ENCODE assay signal across 20 cellular contexts in the genomic region with DNA sequence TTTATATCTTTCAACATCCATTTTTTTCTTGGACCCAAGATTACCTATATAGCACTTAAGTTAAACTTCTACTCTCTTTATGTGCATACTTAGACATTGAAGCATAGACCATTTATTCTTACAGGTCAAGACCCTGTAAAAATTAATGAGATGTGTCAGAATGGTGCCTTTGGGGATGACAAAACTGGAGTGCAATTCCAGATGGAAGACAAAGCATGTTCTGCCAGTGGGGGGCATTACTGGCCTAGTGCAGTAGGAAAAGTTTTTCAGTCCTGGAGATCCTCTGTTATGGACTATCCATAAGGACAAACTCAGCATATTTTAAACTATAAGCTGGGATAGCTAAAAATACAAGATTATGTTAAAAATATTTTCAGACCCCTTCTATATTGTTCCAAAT. TPM values are rescaled to one million over a fixed set of nuclear protein-coding genes. Genes with fewer than 3 reads are reported as not detected.
DNase-seq lines count a peak whose midpoint lies in the region; TF ChIP-seq lines count a peak whose summit lies in the region.
"Had no signal": no experiment of that assay in that cellular context is flagged by ENCODE, and none has a peak within 500 bp of the region (broad histone marks: within the 10 kb centered on the region; RNA-seq: fewer than 3 reads in every experiment).

No MANE protein-coding gene starts in this region.

- H3K4me1 ChIP-seq in osteoblast (ENCODE audit: insufficient read depth, low read length), result peaks cover 22% of the 10 kb centered on the region
- H3K4me1 ChIP-seq: heart right ventricle, left ventricle myocardium inferior, Peyer's patch had no signal

- no peaks in the 10 kb centered on the region for H3K36me3 Mint-ChIP-seq in activated T-helper 2 cell treated with anti-CD3 and anti-CD28 coated beads, Interferon-gamma antibody, Interleukin-2, Interleukin-4, amounts not matched to agents 10 μg/mL and 5 μg/mL and 100 μg/mL, durations not matched to agents 14 hours and 24 hours and 36 hours (ENCODE audit: low read depth)
- H3K36me3 Mint-ChIP-seq in Calu3 (ENCODE audit: insufficient read depth, unreplicated experiment), result no peaks in the 10 kb centered on the region
- H3K36me3 Mint-ChIP-seq: natural killer cell had no signal

- H2AFZ ChIP-seq in osteoblast (ENCODE audit: low read length), result no peak overlapping the region

- no peak overlapping the region for H3K4me2 ChIP-seq in osteoblast (ENCODE audit: insufficient read depth, low read length)

- CTCF ChIA-PET in Calu3 (lab: Charles Lee), result interaction anchor here (0.6 kb wide), 1 partner anchor 123 kb away, joined by 3 read pairs; no protein-coding TSS in a partner anchor

- DNase-seq in Caki2 (ENCODE audit: low read depth) (peak; percentile 71), LNCaP clone FGC (ENCODE audit: low read depth) (no peak), epithelial cell of proximal tubule (ENCODE audit: low read depth) (no peak), osteoblast (ENCODE audit: insufficient read length, low spot score, missing footprints) (no peak), NCI-H1417 (lab: John Stamatoyannopoulos, UW) (no peak), UCSD-AML1 (lab: John Stamatoyannopoulos, UW; ENCODE audit: unreplicated experiment) (no peak), Calu3 (no peak)
- no peak for DNase-seq in activated T-helper 2 cell treated with anti-CD3 and anti-CD28 coated beads, Interferon-gamma antibody, Interleukin-2, Interleukin-4, amounts not matched to agents 10 μg/mL and 5 μg/mL and 100 μg/mL, durations not matched to agents 14 hours and 24 hours and 36 hours (ENCODE audit: low spot score)
- DNase-seq: Caco-2; effector memory CD4-positive, alpha-beta T cell; heart right ventricle; left ventricle myocardium inferior; natural killer cell; NCI-H1417 treated with DMSO at 0.1 percent for 48 hours; NCI-H524; Peyer's patch; T-helper 2 cell had no signal

- H3K4me3 Mint-ChIP-seq in activated T-helper 2 cell treated with anti-CD3 and anti-CD28 coated beads, Interferon-gamma antibody, Interleukin-2, Interleukin-4, amounts not matched to agents 10 μg/mL and 5 μg/mL and 100 μg/mL, durations not matched to agents 14 hours and 24 hours and 36 hours (ENCODE audit: low read depth), result no peak overlapping the region
- H3K4me3 Mint-ChIP-seq in Calu3 (ENCODE audit: low read depth, unreplicated experiment), result no peak overlapping the region
- H3K4me3 Mint-ChIP-seq: activated T-helper 1 cell treated with anti-CD3 and anti-CD28 coated beads, Interleukin-12 subunit alpha, Interleukin-12 subunit beta, Interleukin-2, Interleukin-4 antibody, amounts not matched to agents 30 ng/mL and 10 ng/mL and 1 ng/mL, durations not matched to agents 14 hours and 24 hours and 36 hours; IgD-negative memory B cell; natural killer cell; stimulated activated naive CD8-positive, alpha-beta T cell treated with anti-CD3 and anti-CD28 coated beads, Interleukin-15, Interleukin-2, amounts not matched to agents 100 ng/mL and 50 ng/mL, for 24 hours had no signal

- in situ Hi-C loops in Caki2 (cut with HindIII; ENCODE audit: low pct_unique_long_range_greater_than_20kb, low sequenced_read_pairs), result no loop called here

- no peaks in the 10 kb centered on the region for H3K9me3 Mint-ChIP-seq in activated T-helper 2 cell treated with anti-CD3 and anti-CD28 coated beads, Interferon-gamma antibody, Interleukin-2, Interleukin-4, amounts not matched to agents 10 μg/mL and 5 μg/mL and 100 μg/mL, durations not matched to agents 14 hours and 24 hours and 36 hours
- peaks cover 10% of the 10 kb centered on the region for H3K9me3 Mint-ChIP-seq in Calu3 (ENCODE audit: low read depth, unreplicated experiment)
- H3K9me3 Mint-ChIP-seq: activated T-helper 1 cell treated with anti-CD3 and anti-CD28 coated beads, Interleukin-12 subunit alpha, Interleukin-12 subunit beta, Interleukin-2, Interleukin-4 antibody, amounts not matched to agents 30 ng/mL and 10 ng/mL and 1 ng/mL, durations not matched to agents 14 hours and 24 hours and 36 hours had no signal

- no peaks in the 10 kb centered on the region for H3K27me3 ChIP-seq in osteoblast (ENCODE audit: insufficient read depth, low read length)
- H3K27me3 ChIP-seq: heart right ventricle, Peyer's patch had no signal

- H3K9me3 ChIP-seq in osteoblast (ENCODE audit: low read depth, low read length), result no peaks in the 10 kb centered on the region

- no peaks in the 10 kb centered on the region for H4K20me1 ChIP-seq in osteoblast (ENCODE audit: insufficient read depth, low read length)

- no peak overlapping the region for H3K27ac Mint-ChIP-seq in activated T-helper 2 cell treated with anti-CD3 and anti-CD28 coated beads, Interferon-gamma antibody, Interleukin-2, Interleukin-4, amounts not matched to agents 10 μg/mL and 5 μg/mL and 100 μg/mL, durations not matched to agents 14 hours and 24 hours and 36 hours
- H3K27ac Mint-ChIP-seq in Calu3 (ENCODE audit: unreplicated experiment), result no peak overlapping the region
- H3K27ac Mint-ChIP-seq: activated T-helper 1 cell treated with anti-CD3 and anti-CD28 coated beads, Interleukin-12 subunit alpha, Interleukin-12 subunit beta, Interleukin-2, Interleukin-4 antibody, amounts not matched to agents 30 ng/mL and 10 ng/mL and 1 ng/mL, durations not matched to agents 14 hours and 24 hours and 36 hours; IgD-negative memory B cell; natural killer cell; stimulated activated naive CD8-positive, alpha-beta T cell treated with anti-CD3 and anti-CD28 coated beads, Interleukin-15, Interleukin-2, amounts not matched to agents 100 ng/mL and 50 ng/mL, for 24 hours had no signal

- BruUV-seq in Calu3 (replicated peaks; lab: Mats Ljungman, UMichigan), result no TSS peak

- TF ChIP-seq CTCF in LNCaP clone FGC (IDR thresholded peaks at IDR 0.05; ENCODE audit: control insufficient read depth, extremely low read depth, insufficient read depth) (0 out of 2 replicates have a peak, but pooled peaks have one; percentile 9), epithelial cell of proximal tubule (conservative IDR thresholded peaks at IDR 0.05; ENCODE audit: low read depth, low read length) (peak; percentile 55), osteoblast (IDR thresholded peaks at IDR 0.05; ENCODE audit: extremely low read depth, low read depth, low read length) (peak; percentile 66), Calu3 (IDR thresholded peaks at IDR 0.05; ENCODE audit: unreplicated experiment) (no peak)

- no peaks in the 10 kb centered on the region for H3K27me3 Mint-ChIP-seq in activated T-helper 2 cell treated with anti-CD3 and anti-CD28 coated beads, Interferon-gamma antibody, Interleukin-2, Interleukin-4, amounts not matched to agents 10 μg/mL and 5 μg/mL and 100 μg/mL, durations not matched to agents 14 hours and 24 hours and 36 hours (ENCODE audit: low read depth)
- H3K27me3 Mint-ChIP-seq in Calu3 (ENCODE audit: unreplicated experiment), result no peaks in the 10 kb centered on the region

- no peaks in the 10 kb centered on the region for H3K4me1 Mint-ChIP-seq in activated T-helper 2 cell treated with anti-CD3 and anti-CD28 coated beads, Interferon-gamma antibody, Interleukin-2, Interleukin-4, amounts not matched to agents 10 μg/mL and 5 μg/mL and 100 μg/mL, durations not matched to agents 14 hours and 24 hours and 36 hours (ENCODE audit: low read depth)
- peaks cover 16% of the 10 kb centered on the region for H3K4me1 Mint-ChIP-seq in Calu3 (ENCODE audit: low read depth, unreplicated experiment)
- H3K4me1 Mint-ChIP-seq: natural killer cell had no signal

- no peaks in the 10 kb centered on the region for H3K36me3 ChIP-seq in osteoblast (ENCODE audit: insufficient read depth, low read length)
- H3K36me3 ChIP-seq: heart right ventricle, left ventricle myocardium inferior, Peyer's patch had no signal

- intact Hi-C loops in activated T-helper 2 cell treated with anti-CD3 and anti-CD28 coated beads, Interferon-gamma antibody, Interleukin-2, Interleukin-4, amounts not matched to agents 10 μg/mL and 5 μg/mL and 100 μg/mL, durations not matched to agents 14 hours and 24 hours and 36 hours (cut with micrococcal nuclease), result no loop called here
- intact Hi-C loops in Calu3 (cut with micrococcal nuclease; ENCODE audit: unreplicated experiment), result no loop called here

- H3K27ac ChIP-seq in osteoblast (ENCODE audit: low read depth, low read length), result no peak overlapping the region
- H3K27ac ChIP-seq: heart right ventricle, left ventricle myocardium inferior, Peyer's patch had no signal

- H3K4me3 ChIP-seq in LNCaP clone FGC (ENCODE audit: low read depth, low read length) (no peak overlapping the region), epithelial cell of proximal tubule (ENCODE audit: low read depth, low read length) (no peak overlapping the region), osteoblast (ENCODE audit: insufficient read depth, low read length) (no peak overlapping the region)
- H3K4me3 ChIP-seq: heart right ventricle, left ventricle myocardium inferior, Peyer's patch had no signal

- no peaks in the 10 kb centered on the region for H3K79me2 ChIP-seq in osteoblast (ENCODE audit: insufficient read depth, low read length)

RNA-seq across cellular contexts. Expression of a gene that starts 57.8 kb away (rescaled TPM):
- total RNA-seq in Caki2 (2014; rRNA removed; shearing (Covaris generic); ENCODE audit: low replicate concordance), result 195 and 239 TPM in 2 replicates
- total RNA-seq in epithelial cell of proximal tubule (132 and 162 TPM in 2 replicates), osteoblast (165 and 187 TPM in 2 replicates), Calu3 (2022) (88.4 and 89.8 TPM in 2 replicates)
- total RNA-seq in activated T-helper 2 cell treated with anti-CD3 and anti-CD28 coated beads, Interferon-gamma antibody, Interleukin-2, Interleukin-4, amounts not matched to agents 10 μg/mL and 5 μg/mL and 100 μg/mL, durations not matched to agents 14 hours and 24 hours and 36 hours, result 125 and 126 TPM in 2 replicates
